ENCODE assay signal across 9 cellular contexts in genomic region chrX:131762802-131763234, GRCh38.
DNase-seq lines count a peak whose midpoint lies in the region; ATAC-seq and TF ChIP-seq lines count a peak whose summit lies in the region.
"Had no signal": no experiment of that assay in that cellular context is flagged by ENCODE, and none has a peak within 500 bp of the region (broad histone marks: within the 10 kb centered on the region; RNA-seq: fewer than 3 reads in every experiment).

No MANE protein-coding gene starts in this region.

- TF ChIP-seq CTCF in AG10803 (conservative IDR thresholded peaks at IDR 0.05; ENCODE audit: low read length) (no peak), kidney epithelial cell (IDR thresholded peaks at IDR 0.05; ENCODE audit: insufficient read depth, low read length, poor library complexity, severe bottlenecking) (peak; percentile 19)

- no peaks in the 10 kb centered on the region for H3K4me1 ChIP-seq in SJCRH30

- peak; percentile 51 for ATAC-seq in GM19395 (IDR thresholded peaks at IDR 0.05; ENCODE audit: unreplicated experiment)
- ATAC-seq: naive thymus-derived CD8-positive, alpha-beta T cell had no signal

- H3K27me3 ChIP-seq in kidney epithelial cell (ENCODE audit: control insufficient read depth, insufficient read depth, low read length) (no peaks in the 10 kb centered on the region), SJCRH30 (no peaks in the 10 kb centered on the region)

- H3K9me3 ChIP-seq in SJCRH30 (replicated peaks): no peaks in the 10 kb centered on the region

- DNase-seq in AG10803 (ENCODE audit: low read depth): peak; percentile 5
- peak; percentile 78 for DNase-seq in SK-N-DZ (ENCODE audit: low spot score)
- no peak for DNase-seq in kidney epithelial cell (ENCODE audit: low read depth)
- no peak for DNase-seq in SJCRH30
- no peak for DNase-seq in glomerular visceral epithelial cell (ENCODE audit: extremely low spot score)
- DNase-seq in activated CD4-positive, alpha-beta T cell treated with anti-CD3 and anti-CD28 coated beads, Interleukin-2, amount 50 U/mL, for 1 hour: no peak
- no peak for DNase-seq in epidermal melanocyte (ENCODE audit: insufficient read length, low spot score)

- H3K36me3 ChIP-seq in kidney epithelial cell (ENCODE audit: control insufficient read depth, insufficient read depth, low read length) (no peaks in the 10 kb centered on the region), SJCRH30 (peaks cover 2% of the 10 kb centered on the region; the same call in 1 of the 2 replicates)

- no peak overlapping the region for H3K4me3 ChIP-seq in AG10803 (ENCODE audit: low read length)
- H3K4me3 ChIP-seq in kidney epithelial cell (ENCODE audit: low read depth, low read length): no peak overlapping the region
- H3K4me3 ChIP-seq in SJCRH30: no peak overlapping the region

- H3K27ac ChIP-seq in SJCRH30: no peak overlapping the region

Comparison
In these comparisons a context has a peak if more than half of its experiments do, and no peak if none do; other contexts are left out.
1. DNase-seq: peak in AG10803 (single experiment) and SK-N-DZ (single experiment); none in kidney epithelial cell (single experiment), SJCRH30 (0 of 2), glomerular visceral epithelial cell (single experiment), activated CD4-positive, alpha-beta T cell treated with anti-CD3 and anti-CD28 coated beads, Interleukin-2, amount 50 U/mL, for 1 hour (single experiment) and epidermal melanocyte (single experiment).